ENCODE assay signal across 8 cellular contexts in the genomic region with DNA sequence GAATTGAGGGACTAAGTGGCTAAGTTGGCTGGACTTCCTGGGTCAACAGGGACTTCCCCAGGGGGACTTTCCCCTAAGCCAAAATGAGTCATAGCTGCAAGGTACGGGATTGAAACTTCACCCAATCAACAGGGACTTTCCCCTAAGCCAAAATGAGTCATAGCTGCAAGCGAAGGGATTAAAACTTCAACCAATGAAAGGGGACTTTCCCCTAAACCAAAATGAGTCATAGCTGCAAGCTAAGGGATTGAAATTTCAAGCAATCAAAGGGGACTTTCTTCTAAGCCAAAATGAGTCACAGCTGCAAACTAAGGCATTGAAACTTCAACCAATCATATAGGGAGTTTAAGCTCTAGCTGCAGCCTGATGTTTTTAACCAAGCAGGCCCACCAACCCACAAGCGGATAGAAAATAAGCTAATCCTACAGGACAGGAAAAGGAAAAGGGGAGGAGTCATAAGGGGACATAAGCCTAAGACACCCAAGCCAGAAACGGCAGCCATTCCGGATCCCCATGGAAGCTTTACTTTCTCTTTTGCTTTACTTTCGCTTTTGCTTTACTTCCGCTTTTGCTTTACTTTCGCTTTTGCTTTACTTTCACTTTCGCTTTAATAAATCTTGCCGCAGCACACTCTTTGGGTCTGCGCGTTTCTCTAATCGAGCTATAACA.
DNase-seq lines count a peak whose midpoint lies in the region; ATAC-seq and TF ChIP-seq lines count a peak whose summit lies in the region.

No MANE protein-coding gene starts in this region.

- TF ChIP-seq CTCF in epithelial cell of proximal tubule (conservative IDR thresholded peaks at IDR 0.05; ENCODE audit: low read depth, low read length) (no peak), endothelial cell (IDR thresholded peaks at IDR 0.05; ENCODE audit: unreplicated experiment) (no peak)

- DNase-seq in KG1 (lab: John Stamatoyannopoulos, UW) (peak; percentile 4), epithelial cell of proximal tubule (ENCODE audit: low read depth) (peak; percentile 100), endothelial cell (ENCODE audit: low spot score) (no peak), mesenteric fat pad (ENCODE audit: low spot score) (no peak)
- DNase-seq in activated CD4-positive, alpha-beta T cell treated with anti-CD3 and anti-CD28 coated beads for 4 hours = peak; percentile 51 to 56
- peak; percentile 7 to 39 for DNase-seq in stimulated activated CD4-positive, alpha-beta T cell treated with anti-CD3 and anti-CD28 coated beads, Interleukin-4, amount 100 ng/mL, for 48 hours (ENCODE audit: low read depth in 2 of 2)

- no peaks in the 10 kb centered on the region for H3K36me3 Mint-ChIP-seq in endothelial cell (ENCODE audit: low read depth, unreplicated experiment)

- H3K4me1 Mint-ChIP-seq in endothelial cell (ENCODE audit: unreplicated experiment) = no peaks in the 10 kb centered on the region

- H3K27ac Mint-ChIP-seq in endothelial cell (ENCODE audit: unreplicated experiment) = no peak overlapping the region

- H3K9me3 Mint-ChIP-seq in endothelial cell (ENCODE audit: unreplicated experiment) = no peaks in the 10 kb centered on the region

- H3K4me3 Mint-ChIP-seq in endothelial cell (ENCODE audit: unreplicated experiment) = no peak overlapping the region

- H3K27me3 Mint-ChIP-seq in endothelial cell (ENCODE audit: unreplicated experiment) = no peaks in the 10 kb centered on the region

- peak overlapping the region; percentile 31; the same call in 1 of the 2 replicates for H3K4me3 ChIP-seq in GM08714 (ENCODE audit: low read length)
- H3K4me3 ChIP-seq in epithelial cell of proximal tubule (ENCODE audit: low read depth, low read length) = no peak overlapping the region

- peak; percentile 87 for ATAC-seq in GM21723 (IDR thresholded peaks at IDR 0.05; ENCODE audit: unreplicated experiment)

Comparison
In these comparisons a context has a peak if more than half of its experiments do, and no peak if none do; other contexts are left out.
1. DNase-seq: peak in KG1 (single experiment), activated CD4-positive, alpha-beta T cell treated with anti-CD3 and anti-CD28 coated beads for 4 hours (2 of 2), epithelial cell of proximal tubule (single experiment) and stimulated activated CD4-positive, alpha-beta T cell treated with anti-CD3 and anti-CD28 coated beads, Interleukin-4, amount 100 ng/mL, for 48 hours (2 of 2); none in endothelial cell (single experiment) and mesenteric fat pad (single experiment).